In genomic region chr20:46144626-46145025, GRCh38 we compare ENCODE assay signal across 2 cellular contexts.
TF ChIP-seq lines count a peak whose summit lies in the region.

No MANE protein-coding gene starts in this region.

TF ChIP-seq in K562, 482 proteins besides CTCF, POLR2A, EP300 and RAD21:
- TF ChIP-seq HEY1 (CRISPR knock-in tag; IDR thresholded peaks at IDR 0.05; ENCODE audit: borderline replicate concordance) (no peak), ZNF24 (IDR thresholded peaks at IDR 0.05) (no peak), PYGO2 (tag; IDR thresholded peaks at IDR 0.05) (no peak), U2AF1 (optimal IDR thresholded peaks at IDR 0.05; ENCODE audit: low read depth, low read length) (no peak), PREB (CRISPR knock-in tag; IDR thresholded peaks at IDR 0.05) (no peak), PURB (CRISPR knock-in tag; IDR thresholded peaks at IDR 0.05; ENCODE audit: low read depth) (no peak), ZNF511 (CRISPR knock-in tag; IDR thresholded peaks at IDR 0.05) (no peak), E2F3 (CRISPR knock-in tag; IDR thresholded peaks at IDR 0.05) (no peak), KHSRP (IDR thresholded peaks at IDR 0.05) (no peak)

TF ChIP-seq in GM12891, 5 proteins besides CTCF, POLR2A, EP300 and RAD21:
- TF ChIP-seq POLR2AphosphoS5 (IDR thresholded peaks at IDR 0.05; ENCODE audit: low read depth, low read length) (no peak), TAF1 (IDR thresholded peaks at IDR 0.05; ENCODE audit: low read depth, low read length) (no peak)
